In genomic region chr5:154351141-154351540, GRCh38 we compare ENCODE assay signal across 19 cellular contexts.
DNase-seq lines count a peak whose midpoint lies in the region; ATAC-seq and TF ChIP-seq lines count a peak whose summit lies in the region.
"Had no signal": no experiment of that assay in that cellular context is flagged by ENCODE, and none has a peak within 500 bp of the region (broad histone marks: within the 10 kb centered on the region; RNA-seq: fewer than 3 reads in every experiment).

No MANE protein-coding gene starts in this region.

- POLR2A ChIA-PET in WTC11 (lab: Charles Lee): no interaction called here

- H3K27me3 ChIP-seq in right lobe of liver (no peaks in the 10 kb centered on the region), MM.1S (replicated peaks; ENCODE audit: insufficient read depth, low read length) (no peaks in the 10 kb centered on the region)
- H3K27me3 ChIP-seq: BE2C had no signal

- no peaks in the 10 kb centered on the region for H3K9me3 ChIP-seq in right lobe of liver
- H3K9me3 ChIP-seq in MM.1S (replicated peaks; ENCODE audit: insufficient read depth, low read length): no peaks in the 10 kb centered on the region
- H3K9me3 ChIP-seq: BE2C had no signal

- H3K36me3 Mint-ChIP-seq in WTC11: no peaks in the 10 kb centered on the region

- H3K27ac ChIP-seq in right lobe of liver (no peak overlapping the region), MM.1S (ENCODE audit: low read length) (no peak overlapping the region)

- 0 out of 2 replicates have a peak overlapping the region, but pooled peaks have one; percentile 15 for H3K27ac Mint-ChIP-seq in WTC11
- H3K27ac Mint-ChIP-seq: H9, IgD-negative memory B cell had no signal

- no peak overlapping the region for H3K4me3 Mint-ChIP-seq in WTC11
- H3K4me3 Mint-ChIP-seq: CD4-positive, CD25-positive, alpha-beta regulatory T cell; CD8-positive, alpha-beta memory T cell; H9; IgD-negative memory B cell had no signal

- CTCF ChIA-PET in WTC11 (lab: Charles Lee): no interaction called here

- ATAC-seq in GM18867 (IDR thresholded peaks at IDR 0.05; ENCODE audit: unreplicated experiment): peak; percentile 8
- ATAC-seq in GM21423 (IDR thresholded peaks at IDR 0.05; ENCODE audit: unreplicated experiment): peak; percentile 20
- peak; percentile 14 for ATAC-seq in HG03066 (IDR thresholded peaks at IDR 0.05; ENCODE audit: low read depth, unreplicated experiment)
- no peak for ATAC-seq in WTC11
- no peak for ATAC-seq in right lobe of liver
- ATAC-seq: HepG2 had no signal

- H3K4me1 Mint-ChIP-seq in WTC11: peaks cover 14% of the 10 kb centered on the region

- H3K36me3 ChIP-seq in right lobe of liver (peaks cover 0 to 1% (median 0%) of the 10 kb centered on the region in 4 donors), MM.1S (replicated peaks; ENCODE audit: insufficient read depth, low read length) (no peaks in the 10 kb centered on the region)
- H3K36me3 ChIP-seq: BE2C had no signal

- no peak overlapping the region for H2AFZ ChIP-seq in MM.1S (ENCODE audit: low read length)

- DNase-seq in WTC11 (ENCODE audit: low spot score) (no peak), right lobe of liver (no peak), MM.1S (no peak), DMS53 (lab: John Stamatoyannopoulos, UW) (no peak), MV-4-11 (lab: John Stamatoyannopoulos, UW) (no peak)
- DNase-seq: BE2C; C1 segment of cervical spinal cord; CD4-positive, CD25-positive, alpha-beta regulatory T cell; CD8-positive, alpha-beta memory T cell; COR-L47; DMS 273 treated with DMSO at 0.1 percent for 48 hours; H9; Karpas-422; KBM-7 had no signal

- H3K79me2 ChIP-seq in MM.1S (ENCODE audit: low read length): no peaks in the 10 kb centered on the region

- TF ChIP-seq POLR2A in right lobe of liver (IDR thresholded peaks at IDR 0.05): no peak

- no peaks in the 10 kb centered on the region for H3K4me1 ChIP-seq in right lobe of liver
- peaks cover 20% of the 10 kb centered on the region for H3K4me1 ChIP-seq in MM.1S (ENCODE audit: low read length)
- H3K4me1 ChIP-seq: BE2C had no signal

- intact Hi-C loops in right lobe of liver (cut with DNase I): no loop called here

- no peaks in the 10 kb centered on the region for H3K27me3 Mint-ChIP-seq in WTC11 (ENCODE audit: low read depth)
- H3K27me3 Mint-ChIP-seq: CD4-positive, CD25-positive, alpha-beta regulatory T cell; CD8-positive, alpha-beta memory T cell; IgD-negative memory B cell had no signal

- H3K4me3 ChIP-seq in right lobe of liver (no peak overlapping the region), MM.1S (ENCODE audit: low read length) (no peak overlapping the region)

- H3K9ac ChIP-seq in MM.1S (ENCODE audit: low read length): no peak overlapping the region

- no peaks in the 10 kb centered on the region for H4K20me1 ChIP-seq in MM.1S (ENCODE audit: insufficient read depth, low read length)

- 0 out of 2 replicates have a peak, but pooled peaks cover 5% of the 10 kb centered on the region for H3F3A ChIP-seq in MM.1S (ENCODE audit: insufficient read depth, low read length)

- TF ChIP-seq CTCF in WTC11 (IDR thresholded peaks at IDR 0.05) (no peak), right lobe of liver (IDR thresholded peaks at IDR 0.05) (no peak), MM.1S (IDR thresholded peaks at IDR 0.05; ENCODE audit: low read length) (no peak)

- no peak overlapping the region for H3K4me2 ChIP-seq in MM.1S (ENCODE audit: low read depth, low read length)

- no peaks in the 10 kb centered on the region for H3K9me2 ChIP-seq in MM.1S (replicated peaks; ENCODE audit: insufficient read depth, low read length)

- no peaks in the 10 kb centered on the region for H3K9me3 Mint-ChIP-seq in WTC11
- H3K9me3 Mint-ChIP-seq: CD4-positive, CD25-positive, alpha-beta regulatory T cell; CD8-positive, alpha-beta memory T cell; H9; IgD-negative memory B cell had no signal

TF ChIP-seq in WTC11, 78 proteins besides CTCF, POLR2A, EP300 and RAD21:
- TF ChIP-seq EMX1 (CRISPR knock-in tag; IDR thresholded peaks at IDR 0.05): no peak
- no peak for TF ChIP-seq ZNF671 (CRISPR knock-in tag; IDR thresholded peaks at IDR 0.05)
- no peak for TF ChIP-seq NFATC4 (CRISPR knock-in tag; IDR thresholded peaks at IDR 0.05)
- TF ChIP-seq, protein P1, sequence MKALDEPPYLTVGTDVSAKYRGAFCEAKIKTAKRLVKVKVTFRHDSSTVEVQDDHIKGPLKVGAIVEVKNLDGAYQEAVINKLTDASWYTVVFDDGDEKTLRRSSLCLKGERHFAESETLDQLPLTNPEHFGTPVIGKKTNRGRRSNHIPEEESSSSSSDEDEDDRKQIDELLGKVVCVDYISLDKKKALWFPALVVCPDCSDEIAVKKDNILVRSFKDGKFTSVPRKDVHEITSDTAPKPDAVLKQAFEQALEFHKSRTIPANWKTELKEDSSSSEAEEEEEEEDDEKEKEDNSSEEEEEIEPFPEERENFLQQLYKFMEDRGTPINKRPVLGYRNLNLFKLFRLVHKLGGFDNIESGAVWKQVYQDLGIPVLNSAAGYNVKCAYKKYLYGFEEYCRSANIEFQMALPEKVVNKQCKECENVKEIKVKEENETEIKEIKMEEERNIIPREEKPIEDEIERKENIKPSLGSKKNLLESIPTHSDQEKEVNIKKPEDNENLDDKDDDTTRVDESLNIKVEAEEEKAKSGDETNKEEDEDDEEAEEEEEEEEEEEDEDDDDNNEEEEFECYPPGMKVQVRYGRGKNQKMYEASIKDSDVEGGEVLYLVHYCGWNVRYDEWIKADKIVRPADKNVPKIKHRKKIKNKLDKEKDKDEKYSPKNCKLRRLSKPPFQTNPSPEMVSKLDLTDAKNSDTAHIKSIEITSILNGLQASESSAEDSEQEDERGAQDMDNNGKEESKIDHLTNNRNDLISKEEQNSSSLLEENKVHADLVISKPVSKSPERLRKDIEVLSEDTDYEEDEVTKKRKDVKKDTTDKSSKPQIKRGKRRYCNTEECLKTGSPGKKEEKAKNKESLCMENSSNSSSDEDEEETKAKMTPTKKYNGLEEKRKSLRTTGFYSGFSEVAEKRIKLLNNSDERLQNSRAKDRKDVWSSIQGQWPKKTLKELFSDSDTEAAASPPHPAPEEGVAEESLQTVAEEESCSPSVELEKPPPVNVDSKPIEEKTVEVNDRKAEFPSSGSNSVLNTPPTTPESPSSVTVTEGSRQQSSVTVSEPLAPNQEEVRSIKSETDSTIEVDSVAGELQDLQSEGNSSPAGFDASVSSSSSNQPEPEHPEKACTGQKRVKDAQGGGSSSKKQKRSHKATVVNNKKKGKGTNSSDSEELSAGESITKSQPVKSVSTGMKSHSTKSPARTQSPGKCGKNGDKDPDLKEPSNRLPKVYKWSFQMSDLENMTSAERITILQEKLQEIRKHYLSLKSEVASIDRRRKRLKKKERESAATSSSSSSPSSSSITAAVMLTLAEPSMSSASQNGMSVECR (CRISPR knock-in tag; IDR thresholded peaks at IDR 0.05; ENCODE audit: borderline replicate concordance): no peak
- no peak for TF ChIP-seq CBFB (CRISPR knock-in tag; IDR thresholded peaks at IDR 0.05; ENCODE audit: low read depth)
- no peak for TF ChIP-seq ESRRA (CRISPR knock-in tag; IDR thresholded peaks at IDR 0.05; ENCODE audit: borderline replicate concordance)
- TF ChIP-seq, protein P2, sequence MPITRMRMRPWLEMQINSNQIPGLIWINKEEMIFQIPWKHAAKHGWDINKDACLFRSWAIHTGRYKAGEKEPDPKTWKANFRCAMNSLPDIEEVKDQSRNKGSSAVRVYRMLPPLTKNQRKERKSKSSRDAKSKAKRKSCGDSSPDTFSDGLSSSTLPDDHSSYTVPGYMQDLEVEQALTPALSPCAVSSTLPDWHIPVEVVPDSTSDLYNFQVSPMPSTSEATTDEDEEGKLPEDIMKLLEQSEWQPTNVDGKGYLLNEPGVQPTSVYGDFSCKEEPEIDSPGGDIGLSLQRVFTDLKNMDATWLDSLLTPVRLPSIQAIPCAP (CRISPR knock-in tag; IDR thresholded peaks at IDR 0.05): no peak
- TF ChIP-seq, protein P3, sequence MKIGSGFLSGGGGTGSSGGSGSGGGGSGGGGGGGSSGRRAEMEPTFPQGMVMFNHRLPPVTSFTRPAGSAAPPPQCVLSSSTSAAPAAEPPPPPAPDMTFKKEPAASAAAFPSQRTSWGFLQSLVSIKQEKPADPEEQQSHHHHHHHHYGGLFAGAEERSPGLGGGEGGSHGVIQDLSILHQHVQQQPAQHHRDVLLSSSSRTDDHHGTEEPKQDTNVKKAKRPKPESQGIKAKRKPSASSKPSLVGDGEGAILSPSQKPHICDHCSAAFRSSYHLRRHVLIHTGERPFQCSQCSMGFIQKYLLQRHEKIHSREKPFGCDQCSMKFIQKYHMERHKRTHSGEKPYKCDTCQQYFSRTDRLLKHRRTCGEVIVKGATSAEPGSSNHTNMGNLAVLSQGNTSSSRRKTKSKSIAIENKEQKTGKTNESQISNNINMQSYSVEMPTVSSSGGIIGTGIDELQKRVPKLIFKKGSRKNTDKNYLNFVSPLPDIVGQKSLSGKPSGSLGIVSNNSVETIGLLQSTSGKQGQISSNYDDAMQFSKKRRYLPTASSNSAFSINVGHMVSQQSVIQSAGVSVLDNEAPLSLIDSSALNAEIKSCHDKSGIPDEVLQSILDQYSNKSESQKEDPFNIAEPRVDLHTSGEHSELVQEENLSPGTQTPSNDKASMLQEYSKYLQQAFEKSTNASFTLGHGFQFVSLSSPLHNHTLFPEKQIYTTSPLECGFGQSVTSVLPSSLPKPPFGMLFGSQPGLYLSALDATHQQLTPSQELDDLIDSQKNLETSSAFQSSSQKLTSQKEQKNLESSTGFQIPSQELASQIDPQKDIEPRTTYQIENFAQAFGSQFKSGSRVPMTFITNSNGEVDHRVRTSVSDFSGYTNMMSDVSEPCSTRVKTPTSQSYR (CRISPR knock-in tag; IDR thresholded peaks at IDR 0.05): no peak
- TF ChIP-seq ZMAT4 (CRISPR knock-in tag; IDR thresholded peaks at IDR 0.05): no peak
- TF ChIP-seq SP1 (CRISPR knock-in tag; conservative IDR thresholded peaks at IDR 0.05): no peak
- TF ChIP-seq, protein P4, sequence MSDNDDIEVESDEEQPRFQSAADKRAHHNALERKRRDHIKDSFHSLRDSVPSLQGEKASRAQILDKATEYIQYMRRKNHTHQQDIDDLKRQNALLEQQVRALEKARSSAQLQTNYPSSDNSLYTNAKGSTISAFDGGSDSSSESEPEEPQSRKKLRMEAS (CRISPR knock-in tag; IDR thresholded peaks at IDR 0.05): no peak
- no peak for TF ChIP-seq TEAD4 (CRISPR knock-in tag; IDR thresholded peaks at IDR 0.05)
- no peak for TF ChIP-seq ETV6 (CRISPR knock-in tag; IDR thresholded peaks at IDR 0.05)
- TF ChIP-seq NR3C1 (CRISPR knock-in tag; conservative IDR thresholded peaks at IDR 0.05; ENCODE audit: low read depth): no peak
- TF ChIP-seq ZNF232 (CRISPR knock-in tag; IDR thresholded peaks at IDR 0.05): no peak
TF ChIP-seq in WTC11: peak in this region for 0.

Comparison
In these comparisons a context has a peak if more than half of its experiments do, and no peak if none do; other contexts are left out.
1. ATAC-seq: peak in GM18867 (single experiment), GM21423 (single experiment) and HG03066 (single experiment); none in WTC11 (single experiment) and right lobe of liver (0 of 4).